ENCODE assay signal across 19 cellular contexts in genomic region chr21:46003575-46004007, GRCh38. TPM values are rescaled to one million over a fixed set of nuclear protein-coding genes. Genes with fewer than 3 reads are reported as not detected.
DNase-seq lines count a peak whose midpoint lies in the region; ATAC-seq and TF ChIP-seq lines count a peak whose summit lies in the region.
"Had no signal": no experiment of that assay in that cellular context is flagged by ENCODE, and none has a peak within 500 bp of the region (broad histone marks: within the 10 kb centered on the region; RNA-seq: fewer than 3 reads in every experiment).

No MANE protein-coding gene starts in this region.

- H3K79me1 ChIP-seq in mesenchymal stem cell (replicated peaks; ENCODE audit: low read length, poor library complexity, severe bottlenecking) = peaks cover 11% of the 10 kb centered on the region

- no peaks in the 10 kb centered on the region for H3K27me3 ChIP-seq in mesenchymal stem cell (ENCODE audit: control insufficient read depth in 1 of 2, insufficient read depth in 1 of 2, low read length in 2 of 2)
- no peaks in the 10 kb centered on the region for H3K27me3 ChIP-seq in thyroid gland
- H3K27me3 ChIP-seq: BE2C had no signal

- H3K4me3 ChIP-seq in mesenchymal stem cell (ENCODE audit: insufficient read depth in 1 of 2, low read depth in 1 of 2, low read length in 2 of 2) = no peak overlapping the region
- no peak overlapping the region for H3K4me3 ChIP-seq in thyroid gland (replicated peaks in 1 of 3)
- H3K4me3 ChIP-seq: GM23248 had no signal

- TF ChIP-seq CTCF in thyroid gland (IDR thresholded peaks at IDR 0.05) = no peak

- no peak overlapping the region for H2BK15ac ChIP-seq in mesenchymal stem cell (ENCODE audit: low read depth, poor library complexity, severe bottlenecking)

- no peak overlapping the region for H3K9ac ChIP-seq in mesenchymal stem cell (ENCODE audit: low read length)
- H3K9ac ChIP-seq: GM23248, KMS-11 had no signal

- 91% methylated on average over 42 of the region's 42 CpGs for WGBS in mesenchymal stem cell
- 93 to 95% methylated on average over 40 to 42 of the region's 42 CpGs for WGBS in thyroid gland, 2 donors

- H3K18ac ChIP-seq in mesenchymal stem cell (ENCODE audit: low read depth in 1 of 2, low read length in 2 of 2) = no peak overlapping the region

- H3K4me2 ChIP-seq in mesenchymal stem cell (ENCODE audit: low read length, poor library complexity, severe bottlenecking) = no peak overlapping the region
- H3K4me2 ChIP-seq: KMS-11 had no signal

- no peak overlapping the region for H3K14ac ChIP-seq in mesenchymal stem cell (ENCODE audit: low read length in 2 of 2)

- H3K4ac ChIP-seq in mesenchymal stem cell (ENCODE audit: low read depth in 1 of 2, low read length in 2 of 2) = no peak overlapping the region

- H4K91ac ChIP-seq in mesenchymal stem cell (ENCODE audit: low read length) = no peak overlapping the region

- peak overlapping the region in 1 of 2 experiments; percentile 19 for H3K23ac ChIP-seq in mesenchymal stem cell (ENCODE audit: low read length in 2 of 2)

- H3K27ac ChIP-seq in mesenchymal stem cell (ENCODE audit: low read length, poor library complexity, severe bottlenecking) = no peak overlapping the region
- H3K27ac ChIP-seq in thyroid gland = no peak overlapping the region
- H3K27ac ChIP-seq: GM23248, KMS-11, RWPE1 had no signal

- H2AK5ac ChIP-seq in mesenchymal stem cell (ENCODE audit: low read length, severe bottlenecking) = no peak overlapping the region

- H3K9me3 ChIP-seq in mesenchymal stem cell (ENCODE audit: control insufficient read depth, low read length) (peaks cover 21% of the 10 kb centered on the region), thyroid gland (no peaks in the 10 kb centered on the region)
- H3K9me3 ChIP-seq: BE2C had no signal

- no peak overlapping the region for H2BK5ac ChIP-seq in mesenchymal stem cell (ENCODE audit: low read depth, low read length, poor library complexity, severe bottlenecking)

- H3K36me3 ChIP-seq in mesenchymal stem cell (ENCODE audit: control insufficient read depth in 1 of 2, insufficient read depth in 2 of 2, low read depth in 1 of 2, low read length in 2 of 2) (peaks cover 63 to 74% of the 10 kb centered on the region in 2 experiments), thyroid gland (peaks cover 0 to 4% of the 10 kb centered on the region in 2 donors)
- H3K36me3 ChIP-seq: BE2C had no signal

- H4K8ac ChIP-seq in mesenchymal stem cell (ENCODE audit: low read length) = peak overlapping the region; percentile 19

- DNase-seq in activated effector memory CD4-positive, alpha-beta T cell treated with anti-CD3 and anti-CD28 coated beads, Interleukin-2, amount 50 U/mL, for 16 hours = peak; percentile 59
- DNase-seq in activated effector memory CD4-positive, alpha-beta T cell treated with Interleukin-2 at 50 U/mL for 16 hours = no peak
- DNase-seq in ecto neural progenitor cell (ENCODE audit: low spot score) (peak; percentile 43), mesenchymal stem cell (no peak), thyroid gland (no peak), NCI-H1694 treated with DMSO at 0.1 percent for 48 hours (lab: John Stamatoyannopoulos, UW) (no peak), superior temporal gyrus (ENCODE audit: extremely low spot score) (no peak)
- peak; percentile 1 for DNase-seq in stimulated activated naive CD8-positive, alpha-beta T cell treated with anti-CD3 and anti-CD28 coated beads, Interleukin-15, Interleukin-2, amounts not matched to agents 100 U/mL and 50 U/mL, for 24 hours
- DNase-seq: activated CD4-positive, alpha-beta T cell treated with anti-CD3 and anti-CD28 coated beads, Interleukin-2, amount 10 ng/mL, durations not matched to agents 24 days and 14 days; EL; foreskin melanocyte; NCI-H1048; NCI-H2029 treated with DMSO at 0.1 percent for 48 hours; NCI-H446; occipital lobe had no signal

- no peaks in the 10 kb centered on the region for H3K4me1 ChIP-seq in mesenchymal stem cell (ENCODE audit: control insufficient read depth, insufficient read depth, low read depth, low read length)
- no peaks in the 10 kb centered on the region for H3K4me1 ChIP-seq in thyroid gland
- H3K4me1 ChIP-seq: BE2C had no signal

- peak overlapping the region in 1 of 2 experiments; percentile 17 for H2BK12ac ChIP-seq in mesenchymal stem cell (ENCODE audit: low read length in 2 of 2)

- H2BK120ac ChIP-seq in mesenchymal stem cell (ENCODE audit: low read depth, low read length) = no peak overlapping the region

- no peak for ATAC-seq in stimulated activated naive CD8-positive, alpha-beta T cell treated with anti-CD3 and anti-CD28 coated beads, Interleukin-15, Interleukin-2, amounts not matched to agents 100 U/mL and 50 U/mL, for 24 hours

- TF ChIP-seq POLR2A in thyroid gland (IDR thresholded peaks at IDR 0.05) = no peak

- intact Hi-C loops in thyroid gland (cut with DNase I) = no loop called here

- H2AFZ ChIP-seq in mesenchymal stem cell (ENCODE audit: low read depth, low read length) = no peak overlapping the region
- H2AFZ ChIP-seq: GM23248 had no signal

RNA-seq across cellular contexts. Expression of gene COL6A1, which starts 22.0 kb away (rescaled TPM):
- 2,201 TPM for polyA plus RNA-seq in mesenchymal stem cell (2013, experiment 1 of 2)
- 2,173 TPM for polyA plus RNA-seq in mesenchymal stem cell (2013, experiment 2 of 2)
- total RNA-seq in thyroid gland = 100 to 1,000 TPM in 3 of 4 donors, 10 to 100 TPM in 1; 96.1 to 213 (median 162) TPM

Comparison
In these comparisons a context has a peak if more than half of its experiments do, and no peak if none do; other contexts are left out.
1. DNase-seq: peak in activated effector memory CD4-positive, alpha-beta T cell treated with anti-CD3 and anti-CD28 coated beads, Interleukin-2, amount 50 U/mL, for 16 hours (single experiment), ecto neural progenitor cell (single experiment) and stimulated activated naive CD8-positive, alpha-beta T cell treated with anti-CD3 and anti-CD28 coated beads, Interleukin-15, Interleukin-2, amounts not matched to agents 100 U/mL and 50 U/mL, for 24 hours (single experiment); none in activated effector memory CD4-positive, alpha-beta T cell treated with Interleukin-2 at 50 U/mL for 16 hours (single experiment), mesenchymal stem cell (single experiment), thyroid gland (0 of 2), NCI-H1694 treated with DMSO at 0.1 percent for 48 hours (single experiment) and superior temporal gyrus (single experiment).